13 cellular contexts compared by ENCODE assay signal in genomic region chr3:59607628-59608027, GRCh38.
DNase-seq lines count a peak whose midpoint lies in the region; ATAC-seq and TF ChIP-seq lines count a peak whose summit lies in the region.
"Had no signal": no experiment of that assay in that cellular context is flagged by ENCODE, and none has a peak within 500 bp of the region (broad histone marks: within the 10 kb centered on the region; RNA-seq: fewer than 3 reads in every experiment).

No MANE protein-coding gene starts in this region.

- peak; percentile 53 for ATAC-seq in Right ventricle myocardium inferior
- ATAC-seq in HG02678 (IDR thresholded peaks at IDR 0.05; ENCODE audit: unreplicated experiment), result no peak
- ATAC-seq: CD8-positive, alpha-beta T cell had no signal

- H3K36me3 Mint-ChIP-seq in activated T-helper 1 cell treated with anti-CD3 and anti-CD28 coated beads, Interleukin-12 subunit alpha, Interleukin-12 subunit beta, Interleukin-2, Interleukin-4 antibody, amounts not matched to agents 30 ng/mL and 10 ng/mL and 1 ng/mL, durations not matched to agents 14 hours and 24 hours and 36 hours (ENCODE audit: low read depth), result no peaks in the 10 kb centered on the region
- H3K36me3 Mint-ChIP-seq: activated naive CD4-positive, alpha-beta T cell treated with anti-CD3 and anti-CD28 coated beads, Interleukin-2, amount 10 ng/mL, durations not matched to agents 7 days and 5 days; CD8-positive, alpha-beta T cell had no signal

- H3K9me3 Mint-ChIP-seq in activated T-helper 1 cell treated with anti-CD3 and anti-CD28 coated beads, Interleukin-12 subunit alpha, Interleukin-12 subunit beta, Interleukin-2, Interleukin-4 antibody, amounts not matched to agents 30 ng/mL and 10 ng/mL and 1 ng/mL, durations not matched to agents 14 hours and 24 hours and 36 hours, result no peaks in the 10 kb centered on the region
- H3K9me3 Mint-ChIP-seq: activated B cell treated with CpG ODN at 0.5 μM for 24 hours; activated naive CD4-positive, alpha-beta T cell treated with anti-CD3 and anti-CD28 coated beads, Interleukin-2, amount 10 ng/mL, durations not matched to agents 7 days and 5 days; CD8-positive, alpha-beta T cell had no signal

- POLR2A ChIA-PET in OCI-LY7 (lab: Charles Lee), result no interaction called here

- 74% methylated on average over 1 of the region's 1 CpG for WGBS in hepatocyte (ENCODE audit: low lambda C conversion rate, missing lambda C conversion rate)

- H3K4me2 ChIP-seq in hepatocyte (no peak overlapping the region), OCI-LY7 (ENCODE audit: low read length) (no peak overlapping the region)

- peaks cover 17% of the 10 kb centered on the region for H3K4me1 ChIP-seq in hepatocyte (ENCODE audit: insufficient read depth)
- no peaks in the 10 kb centered on the region for H3K4me1 ChIP-seq in OCI-LY7 (ENCODE audit: insufficient read depth, low read length, poor library complexity, severe bottlenecking)
- H3K4me1 ChIP-seq: vagina had no signal

- H3K36me3 ChIP-seq in hepatocyte (replicated peaks; ENCODE audit: insufficient read depth, low read depth) (no peaks in the 10 kb centered on the region), OCI-LY7 (ENCODE audit: insufficient read depth, low read length) (no peaks in the 10 kb centered on the region)
- H3K36me3 ChIP-seq: vagina had no signal

- no peaks in the 10 kb centered on the region for H4K20me1 ChIP-seq in hepatocyte (ENCODE audit: insufficient read depth, poor library complexity, severe bottlenecking)
- no peaks in the 10 kb centered on the region for H4K20me1 ChIP-seq in OCI-LY7 (ENCODE audit: insufficient read depth, low read length)

- H3K27me3 ChIP-seq in hepatocyte, result no peaks in the 10 kb centered on the region
- H3K27me3 ChIP-seq: vagina had no signal

- DNase-seq in Right ventricle myocardium inferior (ENCODE audit: missing footprints), result no peak
- no peak for DNase-seq in cardiac septum (ENCODE audit: low spot score)
- peak; percentile 9 for DNase-seq in astrocyte of the hippocampus (ENCODE audit: low read depth, low spot score)
- peak; percentile 23 for DNase-seq in hepatocyte (ENCODE audit: low spot score)
- DNase-seq in NCI-H526 (lab: John Stamatoyannopoulos, UW), result no peak
- DNase-seq in activated T-helper 1 cell treated with anti-CD3 and anti-CD28 coated beads, Interleukin-12 subunit alpha, Interleukin-12 subunit beta, Interleukin-2, Interleukin-4 antibody, amounts not matched to agents 30 ng/mL and 10 ng/mL and 1 ng/mL, durations not matched to agents 14 hours and 24 hours and 36 hours (ENCODE audit: low spot score), result no peak
- no peak for DNase-seq in OCI-LY7 (ENCODE audit: low spot score)
- DNase-seq: activated B cell treated with CpG ODN at 0.5 μM for 24 hours; activated naive CD4-positive, alpha-beta T cell treated with anti-CD3 and anti-CD28 coated beads, Interleukin-2, amount 10 ng/mL, durations not matched to agents 7 days and 5 days; CD8-positive, alpha-beta T cell; Karpas-422 had no signal

- H3K4me3 ChIP-seq in hepatocyte (no peak overlapping the region), OCI-LY7 (ENCODE audit: low read depth, low read length, poor library complexity, severe bottlenecking) (no peak overlapping the region)
- H3K4me3 ChIP-seq: vagina had no signal

- H3K27ac ChIP-seq in hepatocyte (no peak overlapping the region), OCI-LY7 (ENCODE audit: low read depth, low read length, poor library complexity, severe bottlenecking) (no peak overlapping the region)
- H3K27ac ChIP-seq: vagina had no signal

- H3K79me2 ChIP-seq in hepatocyte, result no peaks in the 10 kb centered on the region
- no peaks in the 10 kb centered on the region for H3K79me2 ChIP-seq in OCI-LY7 (ENCODE audit: insufficient read depth, low read depth, low read length)

- CTCF ChIA-PET in OCI-LY7 (lab: Charles Lee; ENCODE audit: unreplicated experiment), result interaction anchor here (0.6 to 0.7 kb wide), 2 partner anchors 29 to 302 kb away, joined by 3 to 5 read pairs; no protein-coding TSS in a partner anchor

- H3K4me1 Mint-ChIP-seq in activated T-helper 1 cell treated with anti-CD3 and anti-CD28 coated beads, Interleukin-12 subunit alpha, Interleukin-12 subunit beta, Interleukin-2, Interleukin-4 antibody, amounts not matched to agents 30 ng/mL and 10 ng/mL and 1 ng/mL, durations not matched to agents 14 hours and 24 hours and 36 hours (ENCODE audit: low read depth), result no peaks in the 10 kb centered on the region
- H3K4me1 Mint-ChIP-seq: activated B cell treated with CpG ODN at 0.5 μM for 24 hours; activated naive CD4-positive, alpha-beta T cell treated with anti-CD3 and anti-CD28 coated beads, Interleukin-2, amount 10 ng/mL, durations not matched to agents 7 days and 5 days had no signal

- TF ChIP-seq CTCF in hepatocyte (IDR thresholded peaks at IDR 0.05; ENCODE audit: poor library complexity), result peak; percentile 25
- TF ChIP-seq CTCF in OCI-LY7 (conservative IDR thresholded peaks at IDR 0.05; ENCODE audit: low read length), result no peak

- H3K9me2 ChIP-seq in hepatocyte (replicated peaks; ENCODE audit: insufficient read depth) (no peaks in the 10 kb centered on the region), OCI-LY7 (ENCODE audit: insufficient read depth, low read length) (no peaks in the 10 kb centered on the region)

- intact Hi-C loops in Right ventricle myocardium inferior (cut with DNase I) (loop anchor here (2.0 to 10.0 kb wide), 2 partner anchors 33 to 247 kb away; no protein-coding TSS in a partner anchor), cardiac septum (cut with DNase I) (no loop called here), OCI-LY7 (cut with micrococcal nuclease; ENCODE audit: unreplicated experiment) (no loop called here)
- intact Hi-C loops in activated T-helper 1 cell treated with anti-CD3 and anti-CD28 coated beads, Interleukin-12 subunit alpha, Interleukin-12 subunit beta, Interleukin-2, Interleukin-4 antibody, amounts not matched to agents 30 ng/mL and 10 ng/mL and 1 ng/mL, durations not matched to agents 14 hours and 24 hours and 36 hours (cut with micrococcal nuclease), result no loop called here

- peaks cover 2% of the 10 kb centered on the region for H3K27me3 Mint-ChIP-seq in activated T-helper 1 cell treated with anti-CD3 and anti-CD28 coated beads, Interleukin-12 subunit alpha, Interleukin-12 subunit beta, Interleukin-2, Interleukin-4 antibody, amounts not matched to agents 30 ng/mL and 10 ng/mL and 1 ng/mL, durations not matched to agents 14 hours and 24 hours and 36 hours (ENCODE audit: insufficient read depth)
- H3K27me3 Mint-ChIP-seq: activated B cell treated with CpG ODN at 0.5 μM for 24 hours; activated naive CD4-positive, alpha-beta T cell treated with anti-CD3 and anti-CD28 coated beads, Interleukin-2, amount 10 ng/mL, durations not matched to agents 7 days and 5 days had no signal

- H3K9me3 ChIP-seq in hepatocyte (ENCODE audit: low read depth) (no peaks in the 10 kb centered on the region), OCI-LY7 (ENCODE audit: low read length) (no peaks in the 10 kb centered on the region)
- H3K9me3 ChIP-seq: vagina had no signal

- BruUV-seq in OCI-LY7 (replicated peaks; lab: Mats Ljungman, UMichigan), result no TSS peak

- no peak overlapping the region for H3K4me3 Mint-ChIP-seq in activated T-helper 1 cell treated with anti-CD3 and anti-CD28 coated beads, Interleukin-12 subunit alpha, Interleukin-12 subunit beta, Interleukin-2, Interleukin-4 antibody, amounts not matched to agents 30 ng/mL and 10 ng/mL and 1 ng/mL, durations not matched to agents 14 hours and 24 hours and 36 hours
- H3K4me3 Mint-ChIP-seq: activated B cell treated with CpG ODN at 0.5 μM for 24 hours; activated naive CD4-positive, alpha-beta T cell treated with anti-CD3 and anti-CD28 coated beads, Interleukin-2, amount 10 ng/mL, durations not matched to agents 7 days and 5 days; CD8-positive, alpha-beta T cell had no signal

- no peak overlapping the region for H2AFZ ChIP-seq in hepatocyte
- H2AFZ ChIP-seq in OCI-LY7 (ENCODE audit: low read length), result no peak overlapping the region

- no peak overlapping the region for H3K27ac Mint-ChIP-seq in activated T-helper 1 cell treated with anti-CD3 and anti-CD28 coated beads, Interleukin-12 subunit alpha, Interleukin-12 subunit beta, Interleukin-2, Interleukin-4 antibody, amounts not matched to agents 30 ng/mL and 10 ng/mL and 1 ng/mL, durations not matched to agents 14 hours and 24 hours and 36 hours
- H3K27ac Mint-ChIP-seq: activated B cell treated with CpG ODN at 0.5 μM for 24 hours; activated naive CD4-positive, alpha-beta T cell treated with anti-CD3 and anti-CD28 coated beads, Interleukin-2, amount 10 ng/mL, durations not matched to agents 7 days and 5 days; CD8-positive, alpha-beta T cell had no signal

Comparison
In these comparisons a context has a peak if more than half of its experiments do, and no peak if none do; other contexts are left out.
1. DNase-seq: peak in astrocyte of the hippocampus (single experiment) and hepatocyte (single experiment); none in Right ventricle myocardium inferior (single experiment), cardiac septum (single experiment), NCI-H526 (0 of 2), activated T-helper 1 cell treated with anti-CD3 and anti-CD28 coated beads, Interleukin-12 subunit alpha, Interleukin-12 subunit beta, Interleukin-2, Interleukin-4 antibody, amounts not matched to agents 30 ng/mL and 10 ng/mL and 1 ng/mL, durations not matched to agents 14 hours and 24 hours and 36 hours (single experiment) and OCI-LY7 (single experiment).